ENCODE assay signal across 22 cellular contexts in the genomic region with DNA sequence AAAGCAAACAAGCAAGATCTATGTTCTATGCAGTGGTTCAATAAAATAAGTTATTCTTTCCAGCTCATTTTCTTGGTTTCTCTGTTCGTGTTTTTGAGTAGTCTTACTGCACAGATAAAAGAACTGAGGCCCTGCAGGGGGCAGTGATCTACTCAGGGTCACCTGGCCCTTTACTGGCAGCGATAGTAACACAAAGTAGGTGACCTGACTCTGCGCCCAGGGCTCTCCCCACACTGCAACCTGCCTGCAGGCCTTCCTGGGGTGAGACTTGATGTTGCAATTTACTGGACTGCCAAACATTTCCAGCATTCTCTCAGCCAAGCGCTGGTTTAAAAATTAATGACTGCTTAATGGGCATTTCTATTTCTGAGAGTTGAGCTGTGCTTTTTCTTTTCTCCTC.
A peak's percentile ranks its signal among the peaks of the same experiment; 100 is the strongest.
DNase-seq lines count a peak whose midpoint lies in the region; ATAC-seq and TF ChIP-seq lines count a peak whose summit lies in the region.
"Had no signal": no experiment of that assay in that cellular context is flagged by ENCODE, and none has a peak within 500 bp of the region (broad histone marks: within the 10 kb centered on the region; RNA-seq: fewer than 3 reads in every experiment).

No MANE protein-coding gene starts in this region.

- no peak overlapping the region for H3K4me2 ChIP-seq in mammary epithelial cell (ENCODE audit: insufficient read depth, low read depth, low read length)
- H3K4me2 ChIP-seq in Karpas-422 (ENCODE audit: low read depth, low read length, poor library complexity, severe bottlenecking): no peak overlapping the region
- H3K4me2 ChIP-seq: KMS-11 had no signal

- H3K4me3 ChIP-seq in mammary epithelial cell (replicated peaks in 1 of 3; ENCODE audit: insufficient read depth in 1 of 3, low read depth in 2 of 3, low read length in 3 of 3) (no peak overlapping the region), Karpas-422 (ENCODE audit: low read length) (no peak overlapping the region)
- H3K4me3 ChIP-seq: SJSA1 had no signal

- in situ Hi-C loops in mammary epithelial cell (cut with MboI; ENCODE audit: low sequenced_read_pairs in 2 of 2): no loop called here

- H3K9ac ChIP-seq in mammary epithelial cell (ENCODE audit: insufficient read depth, low read length) (no peak overlapping the region), Karpas-422 (ENCODE audit: low read length) (no peak overlapping the region)
- H3K9ac ChIP-seq: KMS-11 had no signal

- H2AFZ ChIP-seq in mammary epithelial cell (ENCODE audit: low read depth, low read length) (no peak overlapping the region), Karpas-422 (ENCODE audit: low read length) (no peak overlapping the region)

- dilution Hi-C loops in mammary epithelial cell (cut with HindIII; ENCODE audit: low sequenced_read_pairs): no loop called here

- H3K4me1 ChIP-seq in mammary epithelial cell (ENCODE audit: insufficient read depth, low read length): no peaks in the 10 kb centered on the region
- H3K4me1 ChIP-seq in Karpas-422 (ENCODE audit: low read length): no peaks in the 10 kb centered on the region
- H3K4me1 ChIP-seq: SJSA1 had no signal

- no peak for ATAC-seq in activated T-cell treated with anti-CD3 and anti-CD28 coated beads, Interleukin-2, amount 50 U/mL, for 72 hours (replicated peaks in 1 of 2)
- ATAC-seq: Right ventricle myocardium inferior had no signal

- H3K36me3 ChIP-seq in mammary epithelial cell (ENCODE audit: insufficient read depth, low read length) (no peaks in the 10 kb centered on the region), Karpas-422 (ENCODE audit: insufficient read depth, low read length) (no peaks in the 10 kb centered on the region)

- BruUV-seq in MCF 10A (replicated peaks; lab: Mats Ljungman, UMichigan) (no TSS peak), mammary epithelial cell (replicated peaks; lab: Mats Ljungman, UMichigan) (no TSS peak)

- H3K9me3 Mint-ChIP-seq in MCF 10A (ENCODE audit: unreplicated experiment) (peaks cover 19% of the 10 kb centered on the region), nephron (peaks cover 6% of the 10 kb centered on the region), chondrocyte (ENCODE audit: low read depth) (peaks cover 7% of the 10 kb centered on the region)
- peaks cover 2% of the 10 kb centered on the region in 2 donors for H3K9me3 Mint-ChIP-seq in activated T-cell treated with anti-CD3 and anti-CD28 coated beads, Interleukin-2, amount 50 U/mL, for 72 hours
- H3K9me3 Mint-ChIP-seq: H9 had no signal

- 32% methylated on average over 4 of the region's 4 CpGs for WGBS in mammary epithelial cell (ENCODE audit: low coverage, missing lambda C conversion rate)

- no peak overlapping the region for H3K27ac ChIP-seq in mammary epithelial cell (ENCODE audit: insufficient read depth, low read depth, low read length)
- H3K27ac ChIP-seq in Karpas-422 (ENCODE audit: low read length): no peak overlapping the region
- H3K27ac ChIP-seq: C4-2B, KMS-11, SJSA1 had no signal

- H3K9me2 ChIP-seq in Karpas-422 (replicated peaks; ENCODE audit: insufficient read depth, low read length): no peaks in the 10 kb centered on the region

- DNase-seq in MCF 10A (ENCODE audit: unreplicated experiment) (peak; percentile 3), mammary epithelial cell (no peak), kidney tubule cell (ENCODE audit: low spot score) (peak; percentile 64), NCI-H2107 treated with DMSO at 0.1 percent for 48 hours (lab: John Stamatoyannopoulos, UW; ENCODE audit: unreplicated experiment) (no peak), chondrocyte (ENCODE audit: low spot score) (no peak), Karpas-422 (no peak)
- DNase-seq in activated T-cell treated with anti-CD3 and anti-CD28 coated beads, Interleukin-2, amount 50 U/mL, for 72 hours: no peak
- DNase-seq: 8988T, AML-193, DMS79, H9, HFFc6, MV-4-11, NCI-H1694, NCI-H2081 treated with DMSO at 0.1 percent for 48 hours, NCI-H446, NCI-H526 had no signal

- intact Hi-C loops in MCF 10A (cut with micrococcal nuclease): no loop called here
- intact Hi-C loops in mammary epithelial cell (cut with micrococcal nuclease): no loop called here

- peaks cover 33% of the 10 kb centered on the region for H3K9me3 ChIP-seq in mammary epithelial cell (replicated peaks; ENCODE audit: insufficient read depth, low read length)
- H3K9me3 ChIP-seq in Karpas-422 (ENCODE audit: low read length): no peaks in the 10 kb centered on the region
- H3K9me3 ChIP-seq: SJSA1 had no signal

- H3K27ac Mint-ChIP-seq in MCF 10A (ENCODE audit: low read depth, unreplicated experiment) (no peak overlapping the region), nephron (peak overlapping the region; percentile 77 to 92 (median 87)), chondrocyte (ENCODE audit: unreplicated experiment) (no peak overlapping the region)
- H3K27ac Mint-ChIP-seq in activated T-cell treated with anti-CD3 and anti-CD28 coated beads, Interleukin-2, amount 50 U/mL, for 72 hours: no peak overlapping the region
- H3K27ac Mint-ChIP-seq: H9, HFFc6 had no signal

- H3K4me1 Mint-ChIP-seq in MCF 10A (ENCODE audit: insufficient read depth, unreplicated experiment): no peaks in the 10 kb centered on the region
- H3K4me1 Mint-ChIP-seq in nephron: no peaks in the 10 kb centered on the region
- no peaks in the 10 kb centered on the region for H3K4me1 Mint-ChIP-seq in chondrocyte (ENCODE audit: low read depth)
- no peaks in the 10 kb centered on the region for H3K4me1 Mint-ChIP-seq in activated T-cell treated with anti-CD3 and anti-CD28 coated beads, Interleukin-2, amount 50 U/mL, for 72 hours (ENCODE audit: low read depth)

- CTCF ChIA-PET in MCF 10A (lab: Yijun Ruan, JAX) (interaction anchor here (0.5 to 1.0 kb wide), 2 partner anchors 30 to 793 kb away, joined by 3 to 6 read pairs; no protein-coding TSS in a partner anchor), mammary epithelial cell (lab: Charles Lee; ENCODE audit: low non-redundant PET) (no interaction called here)

- H3K27me3 Mint-ChIP-seq in MCF 10A (ENCODE audit: insufficient read depth, unreplicated experiment) (peaks cover 34% of the 10 kb centered on the region), nephron (ENCODE audit: low read depth) (peaks cover 7% of the 10 kb centered on the region), chondrocyte (ENCODE audit: low read depth) (no peaks in the 10 kb centered on the region)
- peaks cover 21% of the 10 kb centered on the region for H3K27me3 Mint-ChIP-seq in activated T-cell treated with anti-CD3 and anti-CD28 coated beads, Interleukin-2, amount 50 U/mL, for 72 hours (ENCODE audit: low read depth)

- H3K36me3 Mint-ChIP-seq in MCF 10A (ENCODE audit: insufficient read depth, unreplicated experiment) (no peaks in the 10 kb centered on the region), nephron (ENCODE audit: low read depth) (peaks cover 76% of the 10 kb centered on the region), chondrocyte (ENCODE audit: low read depth) (peaks cover 6% of the 10 kb centered on the region)
- no peaks in the 10 kb centered on the region for H3K36me3 Mint-ChIP-seq in activated T-cell treated with anti-CD3 and anti-CD28 coated beads, Interleukin-2, amount 50 U/mL, for 72 hours (ENCODE audit: insufficient read depth in 2 of 2)

- POLR2A ChIA-PET in MCF 10A (lab: Yijun Ruan, JAX): no interaction called here

- H3K27me3 ChIP-seq in mammary epithelial cell (ENCODE audit: insufficient read depth, low read length) (no peaks in the 10 kb centered on the region), Karpas-422 (ENCODE audit: low read length) (no peaks in the 10 kb centered on the region)
- H3K27me3 ChIP-seq: SJSA1 had no signal

- H3K79me2 ChIP-seq in mammary epithelial cell (ENCODE audit: insufficient read depth, low read length) (no peaks in the 10 kb centered on the region), Karpas-422 (ENCODE audit: low read length) (no peaks in the 10 kb centered on the region)

- no peak overlapping the region for H3K4me3 Mint-ChIP-seq in MCF 10A (ENCODE audit: unreplicated experiment)
- H3K4me3 Mint-ChIP-seq in nephron: no peak overlapping the region
- no peak overlapping the region for H3K4me3 Mint-ChIP-seq in chondrocyte (ENCODE audit: unreplicated experiment)
- H3K4me3 Mint-ChIP-seq in activated T-cell treated with anti-CD3 and anti-CD28 coated beads, Interleukin-2, amount 50 U/mL, for 72 hours: no peak overlapping the region
- H3K4me3 Mint-ChIP-seq: H9, HFFc6 had no signal

- TF ChIP-seq CTCF in MCF 10A (IDR thresholded peaks at IDR 0.05; ENCODE audit: unreplicated experiment) (no peak), mammary epithelial cell (conservative IDR thresholded peaks at IDR 0.05 in 1 of 2, IDR thresholded peaks at IDR 0.05 in 1 of 2; ENCODE audit: extremely low read depth in 1 of 2, insufficient read depth in 1 of 2, low read depth in 1 of 2, low read length in 2 of 2) (no peak), nephron (IDR thresholded peaks at IDR 0.05; ENCODE audit: unreplicated experiment in 3 of 3) (no peak), chondrocyte (IDR thresholded peaks at IDR 0.05) (no peak)

- H4K20me1 ChIP-seq in mammary epithelial cell (ENCODE audit: insufficient read depth, low read length): no peaks in the 10 kb centered on the region
- H4K20me1 ChIP-seq in Karpas-422 (ENCODE audit: insufficient read depth, low read depth, low read length): no peaks in the 10 kb centered on the region

Comparison
In these comparisons a context has a peak if more than half of its experiments do, and no peak if none do; other contexts are left out.
1. DNase-seq: peak in MCF 10A (single experiment) and kidney tubule cell (single experiment); none in mammary epithelial cell (single experiment), NCI-H2107 treated with DMSO at 0.1 percent for 48 hours (single experiment), chondrocyte (single experiment), activated T-cell treated with anti-CD3 and anti-CD28 coated beads, Interleukin-2, amount 50 U/mL, for 72 hours (0 of 2) and Karpas-422 (single experiment).
2. H3K27ac Mint-ChIP-seq: peak in nephron (3 of 3); none in MCF 10A (single experiment), chondrocyte (single experiment) and activated T-cell treated with anti-CD3 and anti-CD28 coated beads, Interleukin-2, amount 50 U/mL, for 72 hours (single experiment).